19 cellular contexts compared by ENCODE assay signal in the genomic region with DNA sequence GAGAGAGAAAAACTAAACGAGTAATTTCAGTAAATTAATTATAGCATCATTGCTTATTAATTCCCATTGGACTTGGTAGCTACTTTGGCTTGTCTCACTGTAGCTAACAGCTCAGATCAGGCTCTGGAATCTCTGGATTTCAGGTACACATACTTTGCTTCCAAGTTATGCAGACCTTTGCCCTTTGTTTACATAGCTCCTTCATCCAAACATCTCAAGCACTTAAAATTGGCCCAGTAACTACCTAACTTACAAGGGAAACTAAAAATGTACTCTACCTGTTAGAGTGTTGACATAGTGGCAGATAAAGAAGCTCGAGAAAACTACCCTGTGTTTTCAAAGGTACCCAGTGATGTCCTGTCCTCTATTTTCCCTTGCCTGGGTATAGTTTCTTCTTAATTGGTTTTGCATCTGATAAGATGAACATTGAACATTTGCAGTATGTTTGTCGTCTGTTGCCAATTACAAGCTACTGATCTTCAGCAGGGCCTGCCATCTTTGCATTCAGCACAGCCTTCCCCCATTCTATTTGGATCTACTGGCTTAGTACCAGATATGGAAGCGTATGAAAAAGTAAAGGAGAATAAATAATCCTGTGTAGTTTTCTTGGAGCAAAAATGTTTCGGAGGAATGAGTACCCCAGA.
"Had no signal": no experiment of that assay in that cellular context is flagged by ENCODE, and none has a peak within 500 bp of the region (broad histone marks: within the 10 kb centered on the region; RNA-seq: fewer than 3 reads in every experiment).

No MANE protein-coding gene starts in this region.

- H3K27me3 ChIP-seq: gastrocnemius medialis, neutrophil, spleen, testis, tibial nerve had no signal

- H3K4me1 ChIP-seq: gastrocnemius medialis, left ventricle myocardium inferior, spleen, testis, tibial nerve had no signal

- DNase-seq: effector memory CD4-positive, alpha-beta T cell; gastrocnemius medialis; glutamatergic neuron; left ventricle myocardium inferior; mucosa of descending colon; naive thymus-derived CD8-positive, alpha-beta T cell; posterior cingulate gyrus; spleen; stimulated activated CD4-positive, alpha-beta T cell treated with anti-CD3 and anti-CD28 coated beads, Interleukin-15, amount 100 ng/mL, for 24 hours; stimulated activated CD4-positive, alpha-beta T cell treated with anti-CD3 and anti-CD28 coated beads, Interleukin-1b, Interleukin-23, amount 100 ng/mL, for 48 hours; stimulated activated CD4-positive, alpha-beta T cell treated with anti-CD3 and anti-CD28 coated beads, Interleukin-4, amount 100 ng/mL, for 24 hours; stimulated activated naive CD8-positive, alpha-beta T cell treated with anti-CD3 and anti-CD28 coated beads, Interleukin-15, amount 100 ng/mL, for 72 hours; testis had no signal

- H3K36me3 ChIP-seq: gastrocnemius medialis, left ventricle myocardium inferior, neutrophil, spleen, tibial nerve had no signal

- ATAC-seq: esophagus mucosa; gastrocnemius medialis; mucosa of descending colon; naive thymus-derived CD8-positive, alpha-beta T cell; sciatic nerve; stimulated activated memory B cell treated with anti-CD40 and anti-IgM and Interleukin-4, amounts not matched to agents 10 μg/mL and 1 μg/mL and 100 μg/mL, for 72 hours; stimulated activated naive CD8-positive, alpha-beta T cell treated with anti-CD3 and anti-CD28 coated beads, Interleukin-15, amount 100 ng/mL, for 72 hours had no signal

- H3K9me3 ChIP-seq: gastrocnemius medialis, left ventricle myocardium inferior, mucosa of descending colon, neutrophil, spleen, testis, tibial nerve had no signal

- H3K4me3 ChIP-seq: coronary artery, gastrocnemius medialis, left ventricle myocardium inferior, mucosa of descending colon, spleen, testis, tibial nerve had no signal

- H3K27ac ChIP-seq: coronary artery, gastrocnemius medialis, left ventricle myocardium inferior, neutrophil, spleen, testis, tibial nerve had no signal
